ENCODE assay signal across 18 cellular contexts in genomic region chr22:44190381-44190976, GRCh38. TPM values are rescaled to one million over a fixed set of nuclear protein-coding genes. Genes with fewer than 3 reads are reported as not detected.
"Had no signal": no experiment of that assay in that cellular context is flagged by ENCODE, and none has a peak within 500 bp of the region (broad histone marks: within the 10 kb centered on the region; RNA-seq: fewer than 3 reads in every experiment).

No MANE protein-coding gene starts in this region.

- H3K27ac Mint-ChIP-seq: activated T-cell treated with anti-CD3 and anti-CD28 coated beads, Interleukin-2, amount 50 U/mL, for 72 hours; nephron; progenitor cell of endocrine pancreas had no signal

- H3K9me3 Mint-ChIP-seq: activated CD8-positive, alpha-beta T cell treated with anti-CD3 and anti-CD28 coated beads for 36 hours; activated T-cell treated with anti-CD3 and anti-CD28 coated beads, Interleukin-2, amount 50 U/mL, for 72 hours; nephron had no signal

- ATAC-seq: foreskin keratinocyte had no signal

- H3K9me3 ChIP-seq: left ventricle myocardium inferior, right atrium auricular region, stomach, thoracic aorta had no signal

- H3K27ac ChIP-seq: brain microvascular endothelial cell, foreskin keratinocyte, left ventricle myocardium inferior, right atrium auricular region, stomach, thoracic aorta, VCaP had no signal

- H3K36me3 ChIP-seq: brain microvascular endothelial cell, left ventricle myocardium inferior, right atrium auricular region, thoracic aorta had no signal

- DNase-seq: anterior cingulate cortex; brain microvascular endothelial cell; effector memory CD4-positive, alpha-beta T cell; foreskin keratinocyte; glutamatergic neuron; hypothalamus; left ventricle myocardium inferior; mesenchymal stem cell; stomach had no signal

- H3K4me3 ChIP-seq: left ventricle myocardium inferior, right atrium auricular region, smooth muscle cell, stomach, thoracic aorta had no signal

- H3K4me3 Mint-ChIP-seq: activated CD8-positive, alpha-beta T cell treated with anti-CD3 and anti-CD28 coated beads for 36 hours; nephron had no signal

- H3K27me3 Mint-ChIP-seq: activated CD8-positive, alpha-beta T cell treated with anti-CD3 and anti-CD28 coated beads for 36 hours had no signal

- H3K4me1 ChIP-seq: foreskin keratinocyte, left ventricle myocardium inferior, right atrium auricular region, stomach had no signal

- H3K27me3 ChIP-seq: brain microvascular endothelial cell, foreskin keratinocyte, right atrium auricular region had no signal

- H3K4me1 Mint-ChIP-seq: nephron had no signal

- H3K4me2 ChIP-seq: smooth muscle cell had no signal

RNA-seq across cellular contexts. Expression of gene PARVG, which starts 9.8 kb away (rescaled TPM):
- total RNA-seq: foreskin keratinocyte, kidney epithelial cell, progenitor cell of endocrine pancreas had no signal
- polyA plus RNA-seq: foreskin keratinocyte, smooth muscle cell had no signal
